In genomic region chr5:14057289-14057688, GRCh38 we compare ENCODE assay signal across 1 cellular context.
TF ChIP-seq lines count a peak whose summit lies in the region.

No MANE protein-coding gene starts in this region.

TF ChIP-seq in GM23338, 12 proteins besides CTCF, POLR2A, EP300 and RAD21 (continued from another document):
- no peak for TF ChIP-seq REST (IDR thresholded peaks at IDR 0.05; ENCODE audit: unreplicated experiment)
- no peak for TF ChIP-seq CREB1 (CRISPR knock-in tag; IDR thresholded peaks at IDR 0.05; ENCODE audit: low read depth)
- TF ChIP-seq STAT1 (IDR thresholded peaks at IDR 0.05; ENCODE audit: unreplicated experiment) = no peak
- TF ChIP-seq EZH2 (IDR thresholded peaks at IDR 0.05; ENCODE audit: low read depth, unreplicated experiment) = no peak
- TF ChIP-seq ZNF462 (CRISPR knock-in tag; IDR thresholded peaks at IDR 0.05) = no peak
- TF ChIP-seq JUNB (IDR thresholded peaks at IDR 0.05; ENCODE audit: unreplicated experiment) = no peak
- TF ChIP-seq NANOG (IDR thresholded peaks at IDR 0.05; ENCODE audit: borderline replicate concordance) = no peak
- no peak for TF ChIP-seq ZNF114 (CRISPR knock-in tag; IDR thresholded peaks at IDR 0.05)
- TF ChIP-seq ZNF331 (CRISPR knock-in tag; IDR thresholded peaks at IDR 0.05; ENCODE audit: low read depth) = no peak
- TF ChIP-seq EZH2phosphoT487 (IDR thresholded peaks at IDR 0.05; ENCODE audit: unreplicated experiment) = no peak
